11 cellular contexts compared by ENCODE assay signal in the genomic region with DNA sequence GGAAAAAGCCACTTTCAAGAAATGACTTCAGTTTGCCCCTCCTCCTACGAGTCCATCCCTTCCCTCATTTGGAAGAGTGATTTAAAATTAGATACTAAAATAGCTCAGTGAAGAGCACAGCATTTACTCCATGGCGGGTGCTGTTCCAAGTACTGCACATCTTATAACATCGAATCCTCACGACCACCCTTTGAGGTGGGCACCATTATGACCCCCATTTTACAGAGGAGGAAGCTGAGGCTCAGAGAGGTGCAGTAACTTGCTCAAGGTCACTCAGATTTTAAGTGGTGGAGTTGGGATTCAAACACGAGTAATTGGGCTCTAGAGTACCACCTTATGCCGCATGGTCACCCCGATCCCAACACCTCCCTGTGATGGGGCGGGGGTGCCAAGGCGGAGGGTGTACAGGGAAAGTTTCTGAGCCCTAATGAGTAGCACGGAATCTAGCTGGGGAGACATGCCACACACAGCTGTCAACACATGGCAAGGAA. TPM values are rescaled to one million over a fixed set of nuclear protein-coding genes. Genes with fewer than 3 reads are reported as not detected.
DNase-seq lines count a peak whose midpoint lies in the region; ATAC-seq and TF ChIP-seq lines count a peak whose summit lies in the region.
"Had no signal": no experiment of that assay in that cellular context is flagged by ENCODE, and none has a peak within 500 bp of the region (broad histone marks: within the 10 kb centered on the region; RNA-seq: fewer than 3 reads in every experiment).

No MANE protein-coding gene starts in this region.

- peak overlapping the region; percentile 67 for H3K4me2 ChIP-seq in DND-41 (ENCODE audit: insufficient read depth, low read length)
- H3K4me2 ChIP-seq in SU-DHL-6 (ENCODE audit: low read depth, low read length, poor library complexity, severe bottlenecking), result peak overlapping the region; percentile 42

- no peak for TF ChIP-seq POLR2A in esophagus muscularis mucosa (IDR thresholded peaks at IDR 0.05; ENCODE audit: low read depth)

- ATAC-seq in DND-41 (ENCODE audit: insufficient read depth, low read depth), result no peak
- no peak for ATAC-seq in HG03108 (IDR thresholded peaks at IDR 0.05; ENCODE audit: unreplicated experiment)
- ATAC-seq: SK-N-SH treated with all-trans-retinoic acid at 6 μM for 48 hours had no signal

- peak overlapping the region; percentile 33; the same call in 1 of the 2 replicates for H3K9ac ChIP-seq in DND-41 (ENCODE audit: low read depth, low read length)
- H3K9ac ChIP-seq in SU-DHL-6 (ENCODE audit: low read length), result no peak overlapping the region
- no peak overlapping the region for H3K9ac ChIP-seq in rectal smooth muscle tissue (ENCODE audit: low read length)

- H3K27me3 ChIP-seq in DND-41 (ENCODE audit: insufficient read depth, low read length, poor library complexity) (peaks cover 44% of the 10 kb centered on the region), SU-DHL-6 (ENCODE audit: low read length) (no peaks in the 10 kb centered on the region), esophagus muscularis mucosa (no peaks in the 10 kb centered on the region), rectal smooth muscle tissue (ENCODE audit: control insufficient read depth, insufficient read depth, low read length) (no peaks in the 10 kb centered on the region)

- H2AFZ ChIP-seq in DND-41 (ENCODE audit: low read depth, low read length), result no peak overlapping the region
- no peak overlapping the region for H2AFZ ChIP-seq in SU-DHL-6 (ENCODE audit: low read depth, low read length, severe bottlenecking)

- H3K36me3 ChIP-seq in DND-41 (ENCODE audit: insufficient read depth, low read length), result no peaks in the 10 kb centered on the region
- no peaks in the 10 kb centered on the region for H3K36me3 ChIP-seq in SU-DHL-6 (ENCODE audit: low read length)
- no peaks in the 10 kb centered on the region for H3K36me3 ChIP-seq in esophagus muscularis mucosa
- H3K36me3 ChIP-seq in rectal smooth muscle tissue (ENCODE audit: control insufficient read depth, insufficient read depth, low read length), result no peaks in the 10 kb centered on the region

- H3K4me1 ChIP-seq in DND-41 (ENCODE audit: insufficient read depth, low read length), result peaks cover 14% of the 10 kb centered on the region
- peaks cover 31 to 42% (median 35%) of the 10 kb centered on the region in 4 donors for H3K4me1 ChIP-seq in esophagus muscularis mucosa
- H3K4me1 ChIP-seq in rectal smooth muscle tissue (ENCODE audit: control insufficient read depth, insufficient read depth, low read length), result peaks cover 14% of the 10 kb centered on the region

- no peak for TF ChIP-seq CTCF in DND-41 (IDR thresholded peaks at IDR 0.05; ENCODE audit: borderline replicate concordance, extremely low read depth, low read length, poor library complexity, severe bottlenecking)
- no peak for TF ChIP-seq CTCF in SU-DHL-6 (IDR thresholded peaks at IDR 0.05; ENCODE audit: insufficient read depth, low read length, poor library complexity, severe bottlenecking)
- TF ChIP-seq CTCF in esophagus muscularis mucosa (IDR thresholded peaks at IDR 0.05), result no peak

- H3K79me2 ChIP-seq in DND-41 (ENCODE audit: insufficient read depth, low read length), result no peaks in the 10 kb centered on the region
- H3K79me2 ChIP-seq in SU-DHL-6 (ENCODE audit: insufficient read depth, low read length), result no peaks in the 10 kb centered on the region

- intact Hi-C loops in esophagus muscularis mucosa (cut with DNase I), result no loop called here

- H4K20me1 ChIP-seq in DND-41 (ENCODE audit: insufficient read depth, low read length) (peaks cover 4% of the 10 kb centered on the region; the same call in 1 of the 2 replicates), SU-DHL-6 (ENCODE audit: low read depth, low read length) (no peaks in the 10 kb centered on the region)

- DNase-seq in DND-41, result no peak
- DNase-seq in esophagus muscularis mucosa (ENCODE audit: extremely low spot score), result no peak
- DNase-seq in RPMI8226, result no peak
- DNase-seq in AG08396 (ENCODE audit: low spot score), result no peak
- DNase-seq in NCI-H146 treated with DMSO at 0.1 percent for 48 hours (lab: John Stamatoyannopoulos, UW; ENCODE audit: unreplicated experiment), result no peak
- DNase-seq: NCI-H2227 treated with DMSO at 0.1 percent for 48 hours had no signal

- TF ChIP-seq EP300 in esophagus muscularis mucosa (IDR thresholded peaks at IDR 0.05), result no peak

- no peaks in the 10 kb centered on the region for H3K9me2 ChIP-seq in SU-DHL-6 (replicated peaks; ENCODE audit: insufficient read depth, low read length)

- H3K9me3 ChIP-seq in DND-41 (ENCODE audit: insufficient read depth, low read length, severe bottlenecking) (no peaks in the 10 kb centered on the region), SU-DHL-6 (ENCODE audit: insufficient read depth, low read length) (no peaks in the 10 kb centered on the region), esophagus muscularis mucosa (no peaks in the 10 kb centered on the region)

- H3K4me3 ChIP-seq in DND-41 (ENCODE audit: low read depth in 1 of 2, low read length in 2 of 2), result peak overlapping the region in 1 of 2 experiments; percentile 50; a peak in 2 of 4 replicates
- H3K4me3 ChIP-seq in SU-DHL-6 (ENCODE audit: insufficient read depth, low read length, poor library complexity, severe bottlenecking), result no peak overlapping the region
- peak overlapping the region; percentile 47 to 52 (median 50) for H3K4me3 ChIP-seq in esophagus muscularis mucosa
- peak overlapping the region; percentile 64 for H3K4me3 ChIP-seq in rectal smooth muscle tissue (ENCODE audit: low read length)

- no peaks in the 10 kb centered on the region; the same call in 1 of the 2 replicates for H3F3A ChIP-seq in SU-DHL-6 (ENCODE audit: insufficient read depth)

- 52% methylated on average over 10 of the region's 10 CpGs for WGBS in esophagus muscularis mucosa

- H3K27ac ChIP-seq in DND-41 (ENCODE audit: low read length), result no peak overlapping the region
- no peak overlapping the region for H3K27ac ChIP-seq in SU-DHL-6 (ENCODE audit: low read depth, low read length)
- peak overlapping the region; percentile 71 to 88 (median 83) for H3K27ac ChIP-seq in esophagus muscularis mucosa (replicated peaks in 1 of 4)
- peak overlapping the region; percentile 74 for H3K27ac ChIP-seq in rectal smooth muscle tissue (ENCODE audit: low read depth, low read length)
- H3K27ac ChIP-seq: epithelial cell of prostate had no signal

RNA-seq across cellular contexts. Expression of gene TTBK1, which starts 25.5 kb away (rescaled TPM):
- total RNA-seq in esophagus muscularis mucosa, result under 1 TPM; under 0.01 to 0.29 (median 0.03) TPM

RNA-seq across cellular contexts. Expression of gene SLC22A7, which starts 29.2 kb away (rescaled TPM):
- not detected for total RNA-seq in esophagus muscularis mucosa

RNA-seq across cellular contexts. Expression of gene DNPH1, which starts 39.5 kb away (rescaled TPM):
- total RNA-seq in esophagus muscularis mucosa, result 10 to 100 TPM; 60.5 to 70.2 (median 65.3) TPM

RNA-seq across cellular contexts. Expression of gene CRIP3, which starts 39.8 kb away (rescaled TPM):
- not detected for total RNA-seq in esophagus muscularis mucosa

Comparison
In these comparisons a context has a peak if more than half of its experiments do, and no peak if none do; other contexts are left out.
1. H3K27ac ChIP-seq: peak in esophagus muscularis mucosa (4 of 4) and rectal smooth muscle tissue (single experiment); none in DND-41 (single experiment) and SU-DHL-6 (single experiment).